Comparison of ENCODE assay signal across 8 cellular contexts in the genomic region with DNA sequence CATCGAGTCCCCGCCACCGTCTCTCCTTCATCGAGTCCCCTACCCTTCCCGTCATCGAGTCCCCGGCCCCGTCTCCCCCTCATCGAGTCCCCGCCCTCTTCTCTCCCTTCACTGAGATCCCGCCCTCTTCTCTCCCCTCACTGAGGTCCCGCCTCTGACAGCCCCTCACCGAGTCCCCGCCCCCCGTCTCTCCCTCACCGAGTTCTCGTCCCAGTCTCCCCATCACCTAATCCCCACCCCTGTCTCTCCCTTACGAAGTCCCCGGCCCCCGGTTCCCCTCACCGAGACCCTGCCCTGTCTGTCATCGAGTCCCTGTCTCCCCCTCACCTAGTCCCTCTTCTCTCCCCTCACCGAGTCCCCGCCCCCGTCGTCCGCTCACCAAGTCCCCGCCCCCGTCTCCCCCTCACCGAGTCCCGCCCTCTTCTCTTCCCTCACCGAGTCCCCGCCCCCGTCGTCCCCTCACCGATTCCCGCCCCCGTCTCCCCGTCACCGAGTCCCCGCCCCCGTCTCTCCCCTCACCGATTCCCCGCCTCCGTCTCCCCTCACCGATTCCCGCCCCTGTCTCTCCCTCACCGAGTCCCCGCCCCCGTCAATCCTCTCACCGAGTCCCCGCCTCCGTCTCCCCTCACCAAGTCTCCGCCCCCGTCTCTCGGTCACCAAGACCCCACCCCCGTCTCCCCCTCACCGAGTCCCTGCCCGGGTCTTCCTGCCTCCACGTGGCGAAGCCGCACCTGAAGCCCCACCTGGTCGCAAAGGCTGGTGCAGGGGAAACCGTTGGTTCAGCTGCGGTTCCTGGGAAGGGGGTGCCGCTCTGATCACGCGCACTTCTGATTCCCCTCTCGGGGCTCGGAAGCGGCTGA. TPM values are rescaled to one million over a fixed set of nuclear protein-coding genes. Genes with fewer than 3 reads are reported as not detected.
DNase-seq lines count a peak whose midpoint lies in the region; ATAC-seq and TF ChIP-seq lines count a peak whose summit lies in the region.

No MANE protein-coding gene starts in this region.

- peaks cover 0 to 7% of the 10 kb centered on the region in 2 donors for H3K9me3 Mint-ChIP-seq in activated naive CD4-positive, alpha-beta T cell treated with anti-CD3 and anti-CD28 coated beads, Interleukin-2, amount 50 U/mL, for 72 hours
- peaks cover 0 to 7% of the 10 kb centered on the region in 2 donors for H3K9me3 Mint-ChIP-seq in stimulated activated naive CD8-positive, alpha-beta T cell treated with anti-CD3 and anti-CD28 coated beads, Interleukin-15, amount 100 ng/mL, for 72 hours

- DNase-seq in A172 (ENCODE audit: low spot score) (peak; percentile 63), MV-4-11 (lab: John Stamatoyannopoulos, UW) (peak; percentile 44), germinal center (ENCODE audit: low spot score) (peak; percentile 92)
- DNase-seq in activated naive CD4-positive, alpha-beta T cell treated with anti-CD3 and anti-CD28 coated beads, Interleukin-2, amount 50 U/mL, for 72 hours (ENCODE audit: low spot score in 2 of 2): peak; percentile 85
- peak; percentile 87 to 89 for DNase-seq in stimulated activated naive CD8-positive, alpha-beta T cell treated with anti-CD3 and anti-CD28 coated beads, Interleukin-15, amount 100 ng/mL, for 72 hours

- H2AFZ ChIP-seq in neuron (ENCODE audit: low read depth, low read length): peak overlapping the region; percentile 94

- no peaks in the 10 kb centered on the region for H3K27me3 ChIP-seq in neuron (ENCODE audit: insufficient read depth, low read length)

- peaks cover 12% of the 10 kb centered on the region for H3K4me1 ChIP-seq in neuron (ENCODE audit: insufficient read depth, low read length)

- H3K36me3 ChIP-seq in neuron (ENCODE audit: insufficient read depth, low read length): no peaks in the 10 kb centered on the region

- H3K27ac Mint-ChIP-seq in activated naive CD4-positive, alpha-beta T cell treated with anti-CD3 and anti-CD28 coated beads, Interleukin-2, amount 50 U/mL, for 72 hours: peak overlapping the region; percentile 83 to 89
- H3K27ac Mint-ChIP-seq in stimulated activated naive CD8-positive, alpha-beta T cell treated with anti-CD3 and anti-CD28 coated beads, Interleukin-15, amount 100 ng/mL, for 72 hours: peak overlapping the region; percentile 89 to 96

- peak; percentile 48 for ATAC-seq in GM19023 (IDR thresholded peaks at IDR 0.05; ENCODE audit: unreplicated experiment)
- peak; percentile 76 for ATAC-seq in SK-N-SH treated with all-trans-retinoic acid at 6 μM for 48 hours
- ATAC-seq in activated naive CD4-positive, alpha-beta T cell treated with anti-CD3 and anti-CD28 coated beads, Interleukin-2, amount 50 U/mL, for 72 hours: peak; percentile 57 to 70
- ATAC-seq in stimulated activated naive CD8-positive, alpha-beta T cell treated with anti-CD3 and anti-CD28 coated beads, Interleukin-15, amount 100 ng/mL, for 72 hours: peak; percentile 67

- H3K9me3 ChIP-seq in neuron (ENCODE audit: low read length): no peaks in the 10 kb centered on the region

- H3K4me3 Mint-ChIP-seq in stimulated activated naive CD8-positive, alpha-beta T cell treated with anti-CD3 and anti-CD28 coated beads, Interleukin-15, amount 100 ng/mL, for 72 hours: peak overlapping the region; percentile 92 to 98

- no peaks in the 10 kb centered on the region for H3K27me3 Mint-ChIP-seq in stimulated activated naive CD8-positive, alpha-beta T cell treated with anti-CD3 and anti-CD28 coated beads, Interleukin-15, amount 100 ng/mL, for 72 hours

- H3K4me1 Mint-ChIP-seq in stimulated activated naive CD8-positive, alpha-beta T cell treated with anti-CD3 and anti-CD28 coated beads, Interleukin-15, amount 100 ng/mL, for 72 hours: peaks cover 39% of the 10 kb centered on the region

- peaks cover 0 to 9% of the 10 kb centered on the region in 2 donors for H3K36me3 Mint-ChIP-seq in activated naive CD4-positive, alpha-beta T cell treated with anti-CD3 and anti-CD28 coated beads, Interleukin-2, amount 50 U/mL, for 72 hours

- peak overlapping the region; percentile 66 for H3K4me3 ChIP-seq in neuron (ENCODE audit: low read length)

TF ChIP-seq in SK-N-SH treated with all-trans-retinoic acid at 6 μM for 48 hours, 23 proteins besides CTCF, POLR2A, EP300 and RAD21:
- no peak for TF ChIP-seq TCF4 (CRISPR knock-in tag; IDR thresholded peaks at IDR 0.05; ENCODE audit: borderline replicate concordance)
- no peak for TF ChIP-seq ESRRG (CRISPR knock-in tag; IDR thresholded peaks at IDR 0.05)
- TF ChIP-seq, protein P1, sequence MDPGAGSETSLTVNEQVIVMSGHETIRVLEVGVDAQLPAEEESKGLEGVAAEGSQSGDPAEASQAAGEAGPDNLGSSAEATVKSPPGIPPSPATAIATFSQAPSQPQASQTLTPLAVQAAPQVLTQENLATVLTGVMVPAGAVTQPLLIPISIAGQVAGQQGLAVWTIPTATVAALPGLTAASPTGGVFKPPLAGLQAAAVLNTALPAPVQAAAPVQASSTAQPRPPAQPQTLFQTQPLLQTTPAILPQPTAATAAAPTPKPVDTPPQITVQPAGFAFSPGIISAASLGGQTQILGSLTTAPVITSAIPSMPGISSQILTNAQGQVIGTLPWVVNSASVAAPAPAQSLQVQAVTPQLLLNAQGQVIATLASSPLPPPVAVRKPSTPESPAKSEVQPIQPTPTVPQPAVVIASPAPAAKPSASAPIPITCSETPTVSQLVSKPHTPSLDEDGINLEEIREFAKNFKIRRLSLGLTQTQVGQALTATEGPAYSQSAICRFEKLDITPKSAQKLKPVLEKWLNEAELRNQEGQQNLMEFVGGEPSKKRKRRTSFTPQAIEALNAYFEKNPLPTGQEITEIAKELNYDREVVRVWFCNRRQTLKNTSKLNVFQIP (CRISPR knock-in tag; IDR thresholded peaks at IDR 0.05; ENCODE audit: borderline replicate concordance, low read depth): no peak
- TF ChIP-seq ZNF70 (CRISPR knock-in tag; IDR thresholded peaks at IDR 0.05): no peak
- no peak for TF ChIP-seq ISL1 (CRISPR knock-in tag; IDR thresholded peaks at IDR 0.05)
- TF ChIP-seq ARNTL (CRISPR knock-in tag; IDR thresholded peaks at IDR 0.05; ENCODE audit: borderline replicate concordance, low read depth): no peak
- no peak for TF ChIP-seq CSDC2 (CRISPR knock-in tag; IDR thresholded peaks at IDR 0.05)
- no peak for TF ChIP-seq RARB (CRISPR knock-in tag; IDR thresholded peaks at IDR 0.05)
- no peak for TF ChIP-seq BACH2 (CRISPR knock-in tag; IDR thresholded peaks at IDR 0.05; ENCODE audit: borderline replicate concordance)
- TF ChIP-seq, protein P2, sequence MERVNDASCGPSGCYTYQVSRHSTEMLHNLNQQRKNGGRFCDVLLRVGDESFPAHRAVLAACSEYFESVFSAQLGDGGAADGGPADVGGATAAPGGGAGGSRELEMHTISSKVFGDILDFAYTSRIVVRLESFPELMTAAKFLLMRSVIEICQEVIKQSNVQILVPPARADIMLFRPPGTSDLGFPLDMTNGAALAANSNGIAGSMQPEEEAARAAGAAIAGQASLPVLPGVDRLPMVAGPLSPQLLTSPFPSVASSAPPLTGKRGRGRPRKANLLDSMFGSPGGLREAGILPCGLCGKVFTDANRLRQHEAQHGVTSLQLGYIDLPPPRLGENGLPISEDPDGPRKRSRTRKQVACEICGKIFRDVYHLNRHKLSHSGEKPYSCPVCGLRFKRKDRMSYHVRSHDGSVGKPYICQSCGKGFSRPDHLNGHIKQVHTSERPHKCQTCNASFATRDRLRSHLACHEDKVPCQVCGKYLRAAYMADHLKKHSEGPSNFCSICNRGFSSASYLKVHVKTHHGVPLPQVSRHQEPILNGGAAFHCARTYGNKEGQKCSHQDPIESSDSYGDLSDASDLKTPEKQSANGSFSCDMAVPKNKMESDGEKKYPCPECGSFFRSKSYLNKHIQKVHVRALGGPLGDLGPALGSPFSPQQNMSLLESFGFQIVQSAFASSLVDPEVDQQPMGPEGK (CRISPR knock-in tag; IDR thresholded peaks at IDR 0.05; ENCODE audit: borderline replicate concordance): no peak
- no peak for TF ChIP-seq PPARA (CRISPR knock-in tag; IDR thresholded peaks at IDR 0.05; ENCODE audit: borderline replicate concordance)
- no peak for TF ChIP-seq ZC3H10 (CRISPR knock-in tag; IDR thresholded peaks at IDR 0.05)
- TF ChIP-seq GLIS3 (CRISPR knock-in tag; IDR thresholded peaks at IDR 0.05): no peak

RNA-seq across cellular contexts. Expression of gene ZNF846, which starts 23.9 kb away (rescaled TPM):
- total RNA-seq in A172 (2014; rRNA removed; shearing (Covaris generic)): 1.2 and 3.8 TPM in 2 replicates
- 1 to 10 TPM; 5.2 to 5.8 TPM for total RNA-seq in activated naive CD4-positive, alpha-beta T cell treated with anti-CD3 and anti-CD28 coated beads, Interleukin-2, amount 50 U/mL, for 72 hours

RNA-seq across cellular contexts. Expression of gene FBXL12, which starts 26.5 kb away (rescaled TPM):
- 17.3 and 18.1 TPM in 2 replicates for total RNA-seq in A172 (2014; rRNA removed; shearing (Covaris generic))
- 10 to 100 TPM; 30.7 to 36.0 TPM for total RNA-seq in activated naive CD4-positive, alpha-beta T cell treated with anti-CD3 and anti-CD28 coated beads, Interleukin-2, amount 50 U/mL, for 72 hours

RNA-seq across cellular contexts. Expression of gene UBL5, which starts 35.3 kb away (rescaled TPM):
- total RNA-seq in A172 (2014; rRNA removed; shearing (Covaris generic)): 506 and 560 TPM in 2 replicates
- total RNA-seq in activated naive CD4-positive, alpha-beta T cell treated with anti-CD3 and anti-CD28 coated beads, Interleukin-2, amount 50 U/mL, for 72 hours: 100 to 1,000 TPM; 268 to 366 TPM

RNA-seq across cellular contexts. Expression of gene PIN1, which starts 42.7 kb away (rescaled TPM):
- 231 and 232 TPM in 2 replicates for total RNA-seq in A172 (2014; rRNA removed; shearing (Covaris generic))
- 100 to 1,000 TPM in 1 of 2 donors, 10 to 100 TPM in 1; 75.7 to 100 TPM for total RNA-seq in activated naive CD4-positive, alpha-beta T cell treated with anti-CD3 and anti-CD28 coated beads, Interleukin-2, amount 50 U/mL, for 72 hours

Comparison
In these comparisons a context has a peak if more than half of its experiments do, and no peak if none do; other contexts are left out.
1. Peak in every context shown above with its lines: DNase-seq, ATAC-seq and H3K4me3 ChIP-seq.